Comparison of ENCODE assay signal across 8 cellular contexts in genomic region chr2:43773876-43774613, GRCh38. TPM values are rescaled to one million over a fixed set of nuclear protein-coding genes. Genes with fewer than 3 reads are reported as not detected.
A peak's percentile ranks its signal among the peaks of the same experiment; 100 is the strongest.
DNase-seq lines count a peak whose midpoint lies in the region; ATAC-seq, FAIRE-seq and TF ChIP-seq lines count a peak whose summit lies in the region.

TSS of gene DYNC2LI1 (plus strand) at chr2:43774039. CDS start at chr2:43774139, 100 bp downstream.

- peak; percentile 57 for TF ChIP-seq POLR2A in breast epithelium (IDR thresholded peaks at IDR 0.05)

- peak within 1 kb of the TSS; percentile 77 for H3K27ac ChIP-seq in VCaP
- peak within 1 kb of the TSS; percentile 89 to 95 for H3K27ac ChIP-seq in breast epithelium
- peak within 1 kb of the TSS in 20 of 21 experiments; percentile 20 to 92 (median 81) for H3K27ac ChIP-seq in skin epidermis

- H3K4me3 ChIP-seq in breast epithelium (peak within 1 kb of the TSS; percentile 71 to 80 (median 72)), iPS-18c (ENCODE audit: insufficient read depth, low read depth, low read length) (peak within 1 kb of the TSS; percentile 76), skin epidermis (peak within 1 kb of the TSS; percentile 50 to 80 (median 65))

- H3K36me3 ChIP-seq in breast epithelium = peaks cover 6% of the 10 kb centered on the region

- no peaks in the 10 kb centered on the region for H3K4me1 ChIP-seq in breast epithelium

- ATAC-seq in GM18861 (IDR thresholded peaks at IDR 0.05; ENCODE audit: unreplicated experiment) (peak; percentile 95), HG03097 (IDR thresholded peaks at IDR 0.05; ENCODE audit: low FRiP score, unreplicated experiment) (peak; percentile 97)

- TF ChIP-seq CTCF in VCaP (conservative IDR thresholded peaks at IDR 0.05) (no peak), breast epithelium (IDR thresholded peaks at IDR 0.05) (no peak)

- FAIRE-seq in A204.1 (lab: Jason Lieb, UNC) = peak; percentile 87

- no peaks in the 10 kb centered on the region for H3K27me3 ChIP-seq in breast epithelium

- H3K9me3 ChIP-seq in breast epithelium = no peaks in the 10 kb centered on the region
- no peaks in the 10 kb centered on the region for H3K9me3 ChIP-seq in iPS-18c (ENCODE audit: control insufficient read depth, insufficient read depth, low read length)

- DNase-seq in NCI-H2171 (lab: John Stamatoyannopoulos, UW) (peak; percentile 62), breast epithelium (ENCODE audit: low spot score in 2 of 2) (peak; percentile 83 to 86)

- intact Hi-C loops in breast epithelium (cut with DNase I; ENCODE audit: low total_unique reads) = no loop called here

RNA-seq across cellular contexts. Expression of gene DYNC2LI1, which starts in this region (rescaled TPM):
- total RNA-seq in breast epithelium = 10 to 100 TPM; 30.9 to 52.1 (median 40.6) TPM

Comparison
In these comparisons a context has a peak if more than half of its experiments do, and no peak if none do; other contexts are left out.
1. Peak in every context shown above with its lines: DNase-seq, ATAC-seq, H3K4me3 ChIP-seq and H3K27ac ChIP-seq.